ENCODE assay signal across 1 cellular context in genomic region chr10:45003432-45004000, GRCh38.
TF ChIP-seq lines count a peak whose summit lies in the region.

No MANE protein-coding gene starts in this region.

TF ChIP-seq in HEK293, 187 proteins besides CTCF, POLR2A, EP300 and RAD21 (continued from another document):
- TF ChIP-seq ZNF580 (tag by site-specific recombination; IDR thresholded peaks at IDR 0.05): no peak
- TF ChIP-seq ZNF280C (tag by site-specific recombination; IDR thresholded peaks at IDR 0.05): no peak
- TF ChIP-seq MEIS1 (CRISPR knock-in tag; IDR thresholded peaks at IDR 0.05; ENCODE audit: borderline replicate concordance): no peak
- TF ChIP-seq SETDB1 (IDR thresholded peaks at IDR 0.05; ENCODE audit: insufficient read length, low read length): peak; percentile 14
- TF ChIP-seq ZBTB48 (tag by site-specific recombination; IDR thresholded peaks at IDR 0.05): no peak
- TF ChIP-seq SP7 (tag by site-specific recombination; IDR thresholded peaks at IDR 0.05): no peak
